In genomic region chr20:45945678-45946148, GRCh38 we compare ENCODE assay signal across 9 cellular contexts. TPM values are rescaled to one million over a fixed set of nuclear protein-coding genes. Genes with fewer than 3 reads are reported as not detected.
DNase-seq lines count a peak whose midpoint lies in the region; ATAC-seq and TF ChIP-seq lines count a peak whose summit lies in the region.
"Had no signal": no experiment of that assay in that cellular context is flagged by ENCODE, and none has a peak within 500 bp of the region (broad histone marks: within the 10 kb centered on the region; RNA-seq: fewer than 3 reads in every experiment).

No MANE protein-coding gene starts in this region.

- H4K20me1 ChIP-seq in MM.1S (ENCODE audit: insufficient read depth, low read length): no peaks in the 10 kb centered on the region

- TF ChIP-seq CTCF in choroid plexus epithelial cell (conservative IDR thresholded peaks at IDR 0.05; ENCODE audit: low read depth, low read length): no peak
- TF ChIP-seq CTCF in sigmoid colon (IDR thresholded peaks at IDR 0.05): no peak
- TF ChIP-seq CTCF in MM.1S (IDR thresholded peaks at IDR 0.05; ENCODE audit: low read length): no peak

- H3K9ac ChIP-seq in MM.1S (ENCODE audit: low read length): no peak overlapping the region

- no peaks in the 10 kb centered on the region for H3K79me2 ChIP-seq in MM.1S (ENCODE audit: low read length)

- no peaks in the 10 kb centered on the region for H3K9me2 ChIP-seq in MM.1S (replicated peaks; ENCODE audit: insufficient read depth, low read length)

- peaks cover 0 to 4% (median 0%) of the 10 kb centered on the region in 4 donors for H3K4me1 ChIP-seq in sigmoid colon
- no peaks in the 10 kb centered on the region for H3K4me1 ChIP-seq in MM.1S (ENCODE audit: low read length)

- DNase-seq in ELR (ENCODE audit: low read depth) (peak; percentile 81), NOMO-1 treated with DMSO at 0.1 percent for 48 hours (lab: John Stamatoyannopoulos, UW; ENCODE audit: unreplicated experiment) (peak; percentile 65), choroid plexus epithelial cell (ENCODE audit: low read depth) (peak; percentile 89), sigmoid colon (no peak), left lobe of liver (ENCODE audit: low spot score) (no peak), MM.1S (no peak)
- DNase-seq in stimulated activated naive CD4-positive, alpha-beta T cell treated with Interleukin-2 at 50 U/mL for 16 hours (lab: John Stamatoyannopoulos, UW): no peak
- DNase-seq: kidney glomerular epithelial cell had no signal

- 83 to 88% methylated on average over 13 of the region's 13 CpGs for WGBS in sigmoid colon, 2 donors

- no peaks in the 10 kb centered on the region for H3F3A ChIP-seq in MM.1S (ENCODE audit: insufficient read depth, low read length)

- H2AFZ ChIP-seq in MM.1S (ENCODE audit: low read length): no peak overlapping the region

- H3K4me3 ChIP-seq in choroid plexus epithelial cell (ENCODE audit: low read depth, low read length) (no peak overlapping the region), sigmoid colon (no peak overlapping the region), MM.1S (ENCODE audit: low read length) (no peak overlapping the region)

- ATAC-seq in left lobe of liver: no peak
- no peak for ATAC-seq in GM21529 (IDR thresholded peaks at IDR 0.05; ENCODE audit: unreplicated experiment)

- no peaks in the 10 kb centered on the region for H3K27me3 ChIP-seq in sigmoid colon
- H3K27me3 ChIP-seq in MM.1S (replicated peaks; ENCODE audit: insufficient read depth, low read length): no peaks in the 10 kb centered on the region

- H3K36me3 ChIP-seq in sigmoid colon: peaks cover 66 to 99% (median 87%) of the 10 kb centered on the region in 4 donors
- no peaks in the 10 kb centered on the region; the same call in 1 of the 2 replicates for H3K36me3 ChIP-seq in MM.1S (replicated peaks; ENCODE audit: insufficient read depth, low read length)

- peak overlapping the region in 3 of 4 donors; percentile 43 to 46 (median 45) for H3K27ac ChIP-seq in sigmoid colon
- no peak overlapping the region for H3K27ac ChIP-seq in MM.1S (ENCODE audit: low read length)

- no peak for TF ChIP-seq POLR2A in sigmoid colon (IDR thresholded peaks at IDR 0.05)

- intact Hi-C loops in sigmoid colon (cut with DNase I): no loop called here

- no peak for TF ChIP-seq EP300 in sigmoid colon (IDR thresholded peaks at IDR 0.05)

- H3K9me3 ChIP-seq in sigmoid colon (no peaks in the 10 kb centered on the region), MM.1S (replicated peaks; ENCODE audit: insufficient read depth, low read length) (no peaks in the 10 kb centered on the region)

- H3K4me2 ChIP-seq in MM.1S (ENCODE audit: low read depth, low read length): no peak overlapping the region

RNA-seq across cellular contexts. Expression of gene PCIF1, which starts 11.2 kb away (rescaled TPM):
- total RNA-seq in sigmoid colon (10 to 100 TPM; 31.4 to 39.3 (median 32.5) TPM), left lobe of liver (11.2 TPM)
- 10 to 100 TPM; 26.4 to 37.8 (median 27.2) TPM for polyA plus RNA-seq in sigmoid colon

RNA-seq across cellular contexts. Expression of gene ZNF335, which starts 26.3 kb away (rescaled TPM):
- total RNA-seq in sigmoid colon (10 to 100 TPM; 12.0 to 24.4 (median 14.9) TPM), left lobe of liver (7.6 TPM)
- 10 to 100 TPM in 1 of 3 donors, 1 to 10 TPM in 2; 5.4 to 17.1 (median 5.5) TPM for polyA plus RNA-seq in sigmoid colon

RNA-seq across cellular contexts. Expression of gene PLTP, which starts 33.8 kb away (rescaled TPM):
- 100 to 1,000 TPM in 3 of 4 donors, 10 to 100 TPM in 1; 68.7 to 296 (median 156) TPM for total RNA-seq in sigmoid colon
- polyA plus RNA-seq in sigmoid colon: 10 to 100 TPM; 36.6 to 52.0 (median 47.4) TPM
- total RNA-seq in left lobe of liver: 18.8 TPM

RNA-seq across cellular contexts. Expression of gene CTSA, which starts 54.6 kb away (rescaled TPM):
- total RNA-seq in sigmoid colon (10 to 100 TPM; 45.7 to 79.5 (median 56.7) TPM), left lobe of liver (68.3 TPM)
- polyA plus RNA-seq in sigmoid colon: 100 to 1,000 TPM in 2 of 3 donors, 10 to 100 TPM in 1; 64.9 to 203 (median 169) TPM

RNA-seq across cellular contexts. Expression of gene NEURL2, which starts 54.7 kb away (rescaled TPM):
- total RNA-seq in sigmoid colon (10 to 100 TPM; 18.9 to 25.8 (median 20.3) TPM), left lobe of liver (6.9 TPM)
- polyA plus RNA-seq in sigmoid colon: 1 to 10 TPM; 1.8 to 4.6 (median 3.9) TPM

Comparison
In these comparisons a context has a peak if more than half of its experiments do, and no peak if none do; other contexts are left out.
1. DNase-seq: peak in ELR (single experiment), NOMO-1 treated with DMSO at 0.1 percent for 48 hours (single experiment) and choroid plexus epithelial cell (single experiment); none in sigmoid colon (single experiment), left lobe of liver (single experiment), stimulated activated naive CD4-positive, alpha-beta T cell treated with Interleukin-2 at 50 U/mL for 16 hours (single experiment) and MM.1S (single experiment).